Comparison of ENCODE assay signal across 10 cellular contexts in genomic region chr17:50053654-50053960, GRCh38. TPM values are rescaled to one million over a fixed set of nuclear protein-coding genes. Genes with fewer than 3 reads are reported as not detected.
DNase-seq lines count a peak whose midpoint lies in the region; ATAC-seq and TF ChIP-seq lines count a peak whose summit lies in the region.
"Had no signal": no experiment of that assay in that cellular context is flagged by ENCODE, and none has a peak within 500 bp of the region (broad histone marks: within the 10 kb centered on the region; RNA-seq: fewer than 3 reads in every experiment).

No MANE protein-coding gene starts in this region.

- no peak for ATAC-seq in GM18505 (IDR thresholded peaks at IDR 0.05; ENCODE audit: unreplicated experiment)
- ATAC-seq: activated CD8-positive, alpha-beta T cell treated with anti-CD3 and anti-CD28 coated beads, Interleukin-2, amount 10 ng/mL, durations not matched to agents 7 days and 5 days had no signal

- H3K4me3 ChIP-seq in AG10803 (ENCODE audit: low read length) (no peak overlapping the region), coronary artery (no peak overlapping the region)

- peak overlapping the region; percentile 51 for H3K4me3 Mint-ChIP-seq in neural crest cell
- H3K4me3 Mint-ChIP-seq: activated CD8-positive, alpha-beta T cell treated with anti-CD3 and anti-CD28 coated beads, Interleukin-2, amount 10 ng/mL, durations not matched to agents 7 days and 5 days had no signal

- H3K9me3 Mint-ChIP-seq in neural crest cell, result no peaks in the 10 kb centered on the region

- peak; percentile 45 for DNase-seq in AG10803 (ENCODE audit: low read depth)
- DNase-seq in NCI-H69 (lab: John Stamatoyannopoulos, UW), result peak; percentile 62
- DNase-seq in coronary artery (ENCODE audit: low spot score), result no peak
- no peak for DNase-seq in neural crest cell (ENCODE audit: low read depth, low spot score)
- no peak for DNase-seq in GOT3 (lab: John Stamatoyannopoulos, UW)
- DNase-seq in HUDEP-2 (lab: John Stamatoyannopoulos, UW; ENCODE audit: unreplicated experiment in 76 of 76), result no peak
- DNase-seq in 8988T, result no peak
- DNase-seq: activated CD8-positive, alpha-beta T cell treated with anti-CD3 and anti-CD28 coated beads, Interleukin-2, amount 10 ng/mL, durations not matched to agents 7 days and 5 days; C1 segment of cervical spinal cord had no signal

- TF ChIP-seq CTCF in AG10803 (conservative IDR thresholded peaks at IDR 0.05; ENCODE audit: low read length) (no peak), coronary artery (IDR thresholded peaks at IDR 0.05) (no peak), neural crest cell (conservative IDR thresholded peaks at IDR 0.05) (no peak)

- peak overlapping the region; percentile 39 to 72 for H3K27ac ChIP-seq in coronary artery

- no peak overlapping the region for H3K27ac Mint-ChIP-seq in neural crest cell (ENCODE audit: unreplicated experiment)
- H3K27ac Mint-ChIP-seq: activated CD8-positive, alpha-beta T cell treated with anti-CD3 and anti-CD28 coated beads, Interleukin-2, amount 10 ng/mL, durations not matched to agents 7 days and 5 days had no signal

- no peaks in the 10 kb centered on the region for H3K36me3 Mint-ChIP-seq in neural crest cell (ENCODE audit: low read depth)

- H3K4me1 Mint-ChIP-seq in neural crest cell, result peaks cover 52% of the 10 kb centered on the region

- H3K27me3 Mint-ChIP-seq in neural crest cell (ENCODE audit: low read depth), result peaks cover 54% of the 10 kb centered on the region

- no peak for TF ChIP-seq POLR2A in GM18505 (IDR thresholded peaks at IDR 0.05; ENCODE audit: borderline replicate concordance, extremely low read depth, insufficient read depth, insufficient read length)

RNA-seq across cellular contexts. Expression of gene ITGA3, which starts 2.3 kb away (rescaled TPM):
- 4.5 and 4.8 TPM in 2 replicates for total RNA-seq in neural crest cell

RNA-seq across cellular contexts. Expression of gene PDK2, which starts 41.5 kb away (rescaled TPM):
- 21.6 and 24.6 TPM in 2 replicates for total RNA-seq in neural crest cell

RNA-seq across cellular contexts. Expression of gene DLX3, which starts 58.6 kb away (rescaled TPM):
- 0.41 and 1.0 TPM in 2 replicates for total RNA-seq in neural crest cell
- total RNA-seq: activated CD8-positive, alpha-beta T cell treated with anti-CD3 and anti-CD28 coated beads, Interleukin-2, amount 10 ng/mL, durations not matched to agents 7 days and 5 days had no signal

Comparison
In these comparisons a context has a peak if more than half of its experiments do, and no peak if none do; other contexts are left out.
1. DNase-seq: peak in AG10803 (single experiment) and NCI-H69 (single experiment); none in coronary artery (single experiment), neural crest cell (single experiment), GOT3 (single experiment), HUDEP-2 (0 of 76) and 8988T (single experiment).